In genomic region chr10:64959116-64959515, GRCh38 we compare ENCODE assay signal across 2 cellular contexts.
"Had no signal": no experiment of that assay in that cellular context is flagged by ENCODE, and none has a peak within 500 bp of the region (broad histone marks: within the 10 kb centered on the region; RNA-seq: fewer than 3 reads in every experiment).

No MANE protein-coding gene starts in this region.

- DNase-seq: GDM1, GF-D8 had no signal
